Comparison of ENCODE assay signal across 8 cellular contexts in genomic region chr18:2654828-2655152, GRCh38. TPM values are rescaled to one million over a fixed set of nuclear protein-coding genes. Genes with fewer than 3 reads are reported as not detected.
A peak's percentile ranks its signal among the peaks of the same experiment; 100 is the strongest.
DNase-seq lines count a peak whose midpoint lies in the region; ATAC-seq and TF ChIP-seq lines count a peak whose summit lies in the region.

No MANE protein-coding gene starts in this region.

- H3K23ac ChIP-seq in mesenchymal stem cell (ENCODE audit: low read length in 2 of 2): no peak overlapping the region

- H3F3A ChIP-seq in MM.1S (ENCODE audit: insufficient read depth, low read length): peaks cover 10% of the 10 kb centered on the region

- H3K79me1 ChIP-seq in mesenchymal stem cell (replicated peaks; ENCODE audit: low read length, poor library complexity, severe bottlenecking): no peaks in the 10 kb centered on the region

- no peaks in the 10 kb centered on the region for H3K27me3 Mint-ChIP-seq in stimulated activated naive CD8-positive, alpha-beta T cell treated with anti-CD3 and anti-CD28 coated beads, Interleukin-15, Interleukin-2, amounts not matched to agents 100 ng/mL and 50 ng/mL, for 24 hours

- peak overlapping the region; percentile 90 for H3K4me3 Mint-ChIP-seq in stimulated activated naive CD8-positive, alpha-beta T cell treated with anti-CD3 and anti-CD28 coated beads, Interleukin-15, Interleukin-2, amounts not matched to agents 100 ng/mL and 50 ng/mL, for 24 hours

- H2AFZ ChIP-seq in MM.1S (ENCODE audit: low read length) (peak overlapping the region; percentile 86), mesenchymal stem cell (ENCODE audit: low read depth, low read length) (peak overlapping the region; percentile 97)

- H3K4me3 ChIP-seq in MM.1S (ENCODE audit: low read length): peak overlapping the region; percentile 84
- peak overlapping the region; percentile 88 to 92 for H3K4me3 ChIP-seq in mesenchymal stem cell (ENCODE audit: insufficient read depth in 1 of 2, low read depth in 1 of 2, low read length in 2 of 2)
- H3K4me3 ChIP-seq in aorta (ENCODE audit: low read length in 2 of 2): peak overlapping the region; percentile 83 to 87

- peaks cover 21% of the 10 kb centered on the region for H3K36me3 Mint-ChIP-seq in stimulated activated naive CD8-positive, alpha-beta T cell treated with anti-CD3 and anti-CD28 coated beads, Interleukin-15, Interleukin-2, amounts not matched to agents 100 ng/mL and 50 ng/mL, for 24 hours (ENCODE audit: low read depth)

- peak overlapping the region in 1 of 2 experiments; percentile 24 for H3K4ac ChIP-seq in mesenchymal stem cell (ENCODE audit: low read depth in 1 of 2, low read length in 2 of 2)

- H3K4me2 ChIP-seq in MM.1S (ENCODE audit: low read depth, low read length): peak overlapping the region; percentile 81
- H3K4me2 ChIP-seq in mesenchymal stem cell (ENCODE audit: low read length, poor library complexity, severe bottlenecking): peak overlapping the region; percentile 96

- no peak overlapping the region for H2AK5ac ChIP-seq in mesenchymal stem cell (ENCODE audit: low read length, severe bottlenecking)

- no peak overlapping the region for H2BK5ac ChIP-seq in mesenchymal stem cell (ENCODE audit: low read depth, low read length, poor library complexity, severe bottlenecking)

- no peaks in the 10 kb centered on the region for H3K9me2 ChIP-seq in MM.1S (replicated peaks; ENCODE audit: insufficient read depth, low read length)

- peaks cover 41% of the 10 kb centered on the region for H3K4me1 Mint-ChIP-seq in stimulated activated naive CD8-positive, alpha-beta T cell treated with anti-CD3 and anti-CD28 coated beads, Interleukin-15, Interleukin-2, amounts not matched to agents 100 ng/mL and 50 ng/mL, for 24 hours (ENCODE audit: low read depth)

- no peak for DNase-seq in stimulated activated naive CD8-positive, alpha-beta T cell treated with anti-CD3 and anti-CD28 coated beads, Interleukin-15, Interleukin-2, amounts not matched to agents 100 U/mL and 50 U/mL, for 24 hours
- no peak for DNase-seq in MM.1S
- peak; percentile 83 for DNase-seq in central memory CD4-positive, alpha-beta T cell
- DNase-seq in mesenchymal stem cell: no peak
- DNase-seq in aorta: no peak

- no peaks in the 10 kb centered on the region; the same call in 1 of the 2 replicates for H3K36me3 ChIP-seq in MM.1S (replicated peaks; ENCODE audit: insufficient read depth, low read length)
- no peaks in the 10 kb centered on the region for H3K36me3 ChIP-seq in mesenchymal stem cell (ENCODE audit: control insufficient read depth in 1 of 2, insufficient read depth in 2 of 2, low read depth in 1 of 2, low read length in 2 of 2)
- no peaks in the 10 kb centered on the region for H3K36me3 ChIP-seq in aorta (ENCODE audit: control insufficient read depth in 1 of 2, insufficient read depth in 2 of 2, low read length in 1 of 2)

- intact Hi-C loops in aorta (cut with DNase I): loop anchor here in 1 of 2 donors (5.0 to 10.0 kb wide), 2 partner anchors 82 to 1940 kb away; partner anchors contain the start of genes ENOSF1, METTL4 and NDC80

- H3K9me3 ChIP-seq in MM.1S (replicated peaks; ENCODE audit: insufficient read depth, low read length) (no peaks in the 10 kb centered on the region), mesenchymal stem cell (ENCODE audit: control insufficient read depth, low read length) (no peaks in the 10 kb centered on the region), aorta (ENCODE audit: control insufficient read depth, low read length) (no peaks in the 10 kb centered on the region)

- no peak overlapping the region for H4K91ac ChIP-seq in mesenchymal stem cell (ENCODE audit: low read length)

- no peak for TF ChIP-seq CTCF in MM.1S (IDR thresholded peaks at IDR 0.05; ENCODE audit: low read length)

- no peak overlapping the region for H2BK120ac ChIP-seq in mesenchymal stem cell (ENCODE audit: low read depth, low read length)

- H3K18ac ChIP-seq in mesenchymal stem cell (ENCODE audit: low read depth in 1 of 2, low read length in 2 of 2): peak overlapping the region; percentile 69 to 91

- H2BK12ac ChIP-seq in mesenchymal stem cell (ENCODE audit: low read length in 2 of 2): no peak overlapping the region

- H3K79me2 ChIP-seq in MM.1S (ENCODE audit: low read length): peaks cover 40% of the 10 kb centered on the region

- H2BK15ac ChIP-seq in mesenchymal stem cell (ENCODE audit: low read depth, poor library complexity, severe bottlenecking): no peak overlapping the region

- peak overlapping the region; percentile 55 for H4K8ac ChIP-seq in mesenchymal stem cell (ENCODE audit: low read length)

- H4K20me1 ChIP-seq in MM.1S (ENCODE audit: insufficient read depth, low read length): peaks cover 9% of the 10 kb centered on the region; the same call in 1 of the 2 replicates

- WGBS in mesenchymal stem cell: 3% methylated on average over 23 of the region's 23 CpGs
- WGBS in aorta, 2 donors: 0 to 1% methylated on average over 23 of the region's 23 CpGs

- peak overlapping the region; percentile 86; the same call in 1 of the 2 replicates for H3K27ac ChIP-seq in MM.1S (ENCODE audit: low read length)
- H3K27ac ChIP-seq in mesenchymal stem cell (ENCODE audit: low read length, poor library complexity, severe bottlenecking): peak overlapping the region; percentile 42
- H3K27ac ChIP-seq in aorta (ENCODE audit: low read depth in 1 of 2, low read length in 2 of 2): peak overlapping the region; percentile 4 to 97

- ATAC-seq in stimulated activated naive CD8-positive, alpha-beta T cell treated with anti-CD3 and anti-CD28 coated beads, Interleukin-15, Interleukin-2, amounts not matched to agents 100 U/mL and 50 U/mL, for 24 hours: no peak
- ATAC-seq in aorta (ENCODE audit: low FRiP score) (peak; percentile 71), GM21737 (IDR thresholded peaks at IDR 0.05; ENCODE audit: unreplicated experiment) (no peak), GM21390 (IDR thresholded peaks at IDR 0.05; ENCODE audit: unreplicated experiment) (no peak)

- H3K27me3 ChIP-seq in MM.1S (replicated peaks; ENCODE audit: insufficient read depth, low read length) (no peaks in the 10 kb centered on the region), mesenchymal stem cell (ENCODE audit: control insufficient read depth in 1 of 2, insufficient read depth in 1 of 2, low read length in 2 of 2) (no peaks in the 10 kb centered on the region), aorta (ENCODE audit: control insufficient read depth in 1 of 2, insufficient read depth in 2 of 2, low read length in 1 of 2) (no peaks in the 10 kb centered on the region)

- H3K27ac Mint-ChIP-seq in stimulated activated naive CD8-positive, alpha-beta T cell treated with anti-CD3 and anti-CD28 coated beads, Interleukin-15, Interleukin-2, amounts not matched to agents 100 ng/mL and 50 ng/mL, for 24 hours: peak overlapping the region; percentile 98

- H3K14ac ChIP-seq in mesenchymal stem cell (ENCODE audit: low read length in 2 of 2): no peak overlapping the region

- H3K9me3 Mint-ChIP-seq in stimulated activated naive CD8-positive, alpha-beta T cell treated with anti-CD3 and anti-CD28 coated beads, Interleukin-15, Interleukin-2, amounts not matched to agents 100 ng/mL and 50 ng/mL, for 24 hours: no peaks in the 10 kb centered on the region

- H3K9ac ChIP-seq in MM.1S (ENCODE audit: low read length) (peak overlapping the region; percentile 98), mesenchymal stem cell (ENCODE audit: low read length) (peak overlapping the region; percentile 97)

- peaks cover 11% of the 10 kb centered on the region; the same call in 1 of the 2 replicates for H3K4me1 ChIP-seq in MM.1S (ENCODE audit: low read length)
- peaks cover 3% of the 10 kb centered on the region for H3K4me1 ChIP-seq in mesenchymal stem cell (ENCODE audit: control insufficient read depth, insufficient read depth, low read depth, low read length)
- H3K4me1 ChIP-seq in aorta (ENCODE audit: control insufficient read depth in 1 of 2, insufficient read depth in 2 of 2, low read length in 2 of 2): no peaks in the 10 kb centered on the region

RNA-seq across cellular contexts. Expression of gene SMCHD1, which starts 0.7 kb away (rescaled TPM):
- 17.1 TPM for polyA plus RNA-seq in mesenchymal stem cell (2013, experiment 1 of 2)
- polyA plus RNA-seq in mesenchymal stem cell (2013, experiment 2 of 2): 17.8 TPM
- 10 to 100 TPM; 71.0 to 88.9 TPM for total RNA-seq in aorta
- polyA plus RNA-seq in aorta: 10 to 100 TPM in 1 of 2 donors, 1 to 10 TPM in 1; 7.9 to 22.2 TPM
